ENCODE assay signal across 9 cellular contexts in the genomic region with DNA sequence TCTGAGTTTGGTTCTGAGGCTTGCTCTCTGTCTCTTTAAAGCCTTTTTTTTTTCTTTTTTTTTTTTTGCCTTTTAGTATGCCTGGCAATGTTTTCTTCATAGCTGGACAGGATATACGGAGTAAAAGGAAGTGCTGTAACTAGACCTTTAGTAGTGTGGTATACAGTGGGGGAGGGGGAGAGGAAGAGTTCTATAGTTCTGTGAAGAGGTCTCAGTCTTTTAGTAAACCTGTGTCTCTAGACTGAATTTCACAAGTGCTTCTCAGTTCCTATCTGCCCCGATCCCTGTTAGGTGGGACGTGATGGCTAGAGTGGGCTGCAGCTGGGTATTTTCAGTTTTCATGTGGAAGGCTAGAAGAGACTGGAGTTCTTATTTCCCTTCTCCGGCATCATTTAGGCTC. TPM values are rescaled to one million over a fixed set of nuclear protein-coding genes. Genes with fewer than 3 reads are reported as not detected.
DNase-seq lines count a peak whose midpoint lies in the region; ATAC-seq and TF ChIP-seq lines count a peak whose summit lies in the region.
"Had no signal": no experiment of that assay in that cellular context is flagged by ENCODE, and none has a peak within 500 bp of the region (broad histone marks: within the 10 kb centered on the region; RNA-seq: fewer than 3 reads in every experiment).

No MANE protein-coding gene starts in this region.

- no peak overlapping the region for H3K27ac ChIP-seq in HEK293 (ENCODE audit: extremely low read depth, low read depth, low read length)
- H3K27ac ChIP-seq in SJCRH30: peak overlapping the region; percentile 44
- H3K27ac ChIP-seq in skeletal muscle tissue (ENCODE audit: low read depth, low read length): peak overlapping the region; percentile 51

- DNase-seq in SJCRH30 (peak; percentile 28 to 58), fibroblast of villous mesenchyme (ENCODE audit: low read depth) (peak; percentile 76), mucosa of gallbladder (ENCODE audit: low spot score) (no peak), SHP77 treated with DMSO at 0.1 percent for 48 hours (lab: John Stamatoyannopoulos, UW) (no peak)
- DNase-seq: stimulated activated CD8-positive, alpha-beta memory T cell treated with anti-CD3 and anti-CD28 coated beads, Interleukin-4, amount 100 ng/mL, for 48 hours had no signal

- TF ChIP-seq CTCF in HEK293 (tag by site-specific recombination; IDR thresholded peaks at IDR 0.05) (no peak), fibroblast of villous mesenchyme (IDR thresholded peaks at IDR 0.05; ENCODE audit: insufficient read depth, low read depth, low read length) (no peak)

- peak overlapping the region in 1 of 3 donors; percentile 18 for H3K9ac ChIP-seq in skeletal muscle tissue (ENCODE audit: low read depth in 1 of 3, low read length in 3 of 3)

- POLR2A ChIA-PET in HEK293 (lab: Yijun Ruan, JAX): no interaction called here

- ATAC-seq in GM18520 (IDR thresholded peaks at IDR 0.05; ENCODE audit: unreplicated experiment) (no peak), HG03571 (IDR thresholded peaks at IDR 0.05; ENCODE audit: unreplicated experiment) (no peak)

- H3K27me3 ChIP-seq in SJCRH30 (no peaks in the 10 kb centered on the region), skeletal muscle tissue (ENCODE audit: control insufficient read depth in 3 of 3, insufficient read depth in 3 of 3, low read length in 3 of 3) (no peaks in the 10 kb centered on the region)

- H3K4me1 ChIP-seq in HEK293 (ENCODE audit: control insufficient read depth, insufficient read depth, low read length): peaks cover 13% of the 10 kb centered on the region
- no peaks in the 10 kb centered on the region for H3K4me1 ChIP-seq in SJCRH30
- peaks cover 4 to 6% (median 5%) of the 10 kb centered on the region in 3 donors for H3K4me1 ChIP-seq in skeletal muscle tissue (ENCODE audit: control insufficient read depth in 3 of 3, insufficient read depth in 3 of 3, low read length in 3 of 3)

- H3K9me3 ChIP-seq in HEK293 (ENCODE audit: control insufficient read depth, insufficient read depth, low read depth, low read length): no peaks in the 10 kb centered on the region
- H3K9me3 ChIP-seq in SJCRH30 (replicated peaks): no peaks in the 10 kb centered on the region
- H3K9me3 ChIP-seq in skeletal muscle tissue (ENCODE audit: control insufficient read depth in 3 of 3, low read length in 3 of 3): no peaks in the 10 kb centered on the region

- peak overlapping the region; percentile 9; the same call in 1 of the 2 replicates for H3K4me3 ChIP-seq in HEK293 (ENCODE audit: low read depth, low read length)
- peak overlapping the region; percentile 32 for H3K4me3 ChIP-seq in SJCRH30
- H3K4me3 ChIP-seq in fibroblast of villous mesenchyme (ENCODE audit: low read depth, low read length): peak overlapping the region; percentile 28
- no peak overlapping the region for H3K4me3 ChIP-seq in skeletal muscle tissue (ENCODE audit: low read length in 3 of 3)

- H3K36me3 ChIP-seq in HEK293 (ENCODE audit: control insufficient read depth in 2 of 2, insufficient read depth in 1 of 2, low read length in 2 of 2): no peaks in the 10 kb centered on the region
- no peaks in the 10 kb centered on the region for H3K36me3 ChIP-seq in SJCRH30
- H3K36me3 ChIP-seq in skeletal muscle tissue (ENCODE audit: control insufficient read depth in 3 of 3, insufficient read depth in 3 of 3, low read length in 3 of 3): no peaks in the 10 kb centered on the region

- CTCF ChIA-PET in HEK293 (lab: Yijun Ruan, JAX): no interaction called here

TF ChIP-seq in HEK293, 187 proteins besides CTCF, POLR2A, EP300 and RAD21:
- TF ChIP-seq GLIS2 (tag by site-specific recombination; IDR thresholded peaks at IDR 0.05) (no peak), ZNF335 (tag by site-specific recombination; conservative IDR thresholded peaks at IDR 0.05) (0 out of 2 replicates have a peak, but pooled peaks have one; percentile 29)
- TF ChIP-seq, protein P1, sequence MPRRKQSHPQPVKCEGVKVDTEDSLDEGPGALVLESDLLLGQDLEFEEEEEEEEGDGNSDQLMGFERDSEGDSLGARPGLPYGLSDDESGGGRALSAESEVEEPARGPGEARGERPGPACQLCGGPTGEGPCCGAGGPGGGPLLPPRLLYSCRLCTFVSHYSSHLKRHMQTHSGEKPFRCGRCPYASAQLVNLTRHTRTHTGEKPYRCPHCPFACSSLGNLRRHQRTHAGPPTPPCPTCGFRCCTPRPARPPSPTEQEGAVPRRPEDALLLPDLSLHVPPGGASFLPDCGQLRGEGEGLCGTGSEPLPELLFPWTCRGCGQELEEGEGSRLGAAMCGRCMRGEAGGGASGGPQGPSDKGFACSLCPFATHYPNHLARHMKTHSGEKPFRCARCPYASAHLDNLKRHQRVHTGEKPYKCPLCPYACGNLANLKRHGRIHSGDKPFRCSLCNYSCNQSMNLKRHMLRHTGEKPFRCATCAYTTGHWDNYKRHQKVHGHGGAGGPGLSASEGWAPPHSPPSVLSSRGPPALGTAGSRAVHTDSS (tag by site-specific recombination; IDR thresholded peaks at IDR 0.05): 0 out of 2 replicates have a peak, but pooled peaks have one; percentile 14
TF ChIP-seq in HEK293: peak in this region for 2.

RNA-seq across cellular contexts. Expression of gene ABCC2, which starts 3.1 kb away (rescaled TPM):
- 0.08 and 0.24 TPM in 2 replicates for total RNA-seq in SJCRH30 (2014; rRNA removed; shearing (Covaris generic))
- total RNA-seq in fibroblast of villous mesenchyme (0.32 and 0.43 TPM in 2 replicates), skeletal muscle tissue (1.6 TPM), mucosa of gallbladder (183 TPM)

RNA-seq across cellular contexts. Expression of gene CUTC, which starts 47.3 kb away (rescaled TPM):
- 15.5 and 18.3 TPM in 2 replicates for total RNA-seq in SJCRH30 (2014; rRNA removed; shearing (Covaris generic))
- total RNA-seq in fibroblast of villous mesenchyme: 12.6 and 19.0 TPM in 2 replicates
- 19.3 TPM for total RNA-seq in skeletal muscle tissue
- 17.5 TPM for total RNA-seq in mucosa of gallbladder

RNA-seq across cellular contexts. Expression of gene COX15, which starts 47.4 kb away (rescaled TPM):
- total RNA-seq in SJCRH30 (2014; rRNA removed; shearing (Covaris generic)): 46.6 and 49.9 TPM in 2 replicates
- total RNA-seq in fibroblast of villous mesenchyme: 29.0 and 54.0 TPM in 2 replicates
- 30.3 TPM for total RNA-seq in skeletal muscle tissue
- total RNA-seq in mucosa of gallbladder: 37.8 TPM

Comparison
In these comparisons a context has a peak if more than half of its experiments do, and no peak if none do; other contexts are left out.
1. H3K4me3 ChIP-seq: peak in HEK293 (single experiment), SJCRH30 (single experiment) and fibroblast of villous mesenchyme (single experiment); none in skeletal muscle tissue (0 of 3).
2. DNase-seq: peak in SJCRH30 (2 of 2) and fibroblast of villous mesenchyme (single experiment); none in mucosa of gallbladder (single experiment) and SHP77 treated with DMSO at 0.1 percent for 48 hours (single experiment).
3. RNA of gene ABCC2, which starts 3.1 kb away (total RNA-seq): 183 TPM in mucosa of gallbladder (single experiment); 1.6 TPM in skeletal muscle tissue (single experiment), 0.32 to 0.43 TPM in fibroblast of villous mesenchyme and 0.08 to 0.24 TPM in SJCRH30; every median in the first group is over 10 times any median in the second.